In genomic region chr6:108027054-108027453, GRCh38 we compare ENCODE assay signal across 19 cellular contexts.
"Had no signal": no experiment of that assay in that cellular context is flagged by ENCODE, and none has a peak within 500 bp of the region (broad histone marks: within the 10 kb centered on the region; RNA-seq: fewer than 3 reads in every experiment).

No MANE protein-coding gene starts in this region.

- H3K4me1 ChIP-seq: gastrocnemius medialis, left lung, sigmoid colon, spleen, upper lobe of right lung had no signal

- H3K27ac ChIP-seq: dorsolateral prefrontal cortex, gastrocnemius medialis, left lung, sigmoid colon, spleen, thoracic aorta, upper lobe of right lung, VCaP had no signal

- DNase-seq: activated CD4-positive, alpha-beta T cell treated with anti-CD3 and anti-CD28 coated beads, Interleukin-2, amount 50 U/mL, for 1 hour; activated CD4-positive, CD25-positive, alpha-beta regulatory T cell treated with anti-CD3 and anti-CD28 coated beads, Interleukin-2, amount 50 U/mL, for 72 hours; activated gamma-delta T cell; activated naive CD8-positive, alpha-beta T cell treated with anti-CD3 and anti-CD28 coated beads for 36 hours; amniotic stem cell; gastrocnemius medialis; left lung; sigmoid colon; spleen; stimulated activated CD4-positive, alpha-beta T cell treated with anti-CD3 and anti-CD28 coated beads, Interleukin-4, amount 100 ng/mL, for 4 hours; upper lobe of right lung had no signal

- ATAC-seq: gastrocnemius medialis; left lung; stimulated activated memory B cell treated with anti-CD40 and anti-IgM and Interleukin-4, amounts not matched to agents 10 μg/mL and 1 μg/mL and 100 μg/mL, for 72 hours; upper lobe of right lung had no signal

- H3K36me3 ChIP-seq: gastrocnemius medialis, thoracic aorta, upper lobe of right lung had no signal

- H3K27me3 ChIP-seq: dorsolateral prefrontal cortex, gastrocnemius medialis, left lung, sigmoid colon, spleen, upper lobe of right lung had no signal

- H3K9me3 ChIP-seq: gastrocnemius medialis, left lung, sigmoid colon, spleen, thoracic aorta, upper lobe of right lung had no signal

- H3K9me3 Mint-ChIP-seq: activated naive CD8-positive, alpha-beta T cell treated with anti-CD3 and anti-CD28 coated beads for 36 hours; mesothelial cell of epicardium; nephron; stimulated activated memory B cell treated with anti-CD40 and anti-IgM and Interleukin-4, amounts not matched to agents 10 μg/mL and 1 μg/mL and 100 μg/mL, for 72 hours had no signal

- H3K36me3 Mint-ChIP-seq: activated naive CD8-positive, alpha-beta T cell treated with anti-CD3 and anti-CD28 coated beads for 36 hours had no signal

- H3K4me1 Mint-ChIP-seq: activated naive CD8-positive, alpha-beta T cell treated with anti-CD3 and anti-CD28 coated beads for 36 hours; stimulated activated memory B cell treated with anti-CD40 and anti-IgM and Interleukin-4, amounts not matched to agents 10 μg/mL and 1 μg/mL and 100 μg/mL, for 72 hours had no signal

- FAIRE-seq: colon, kidney had no signal

- H3K27me3 Mint-ChIP-seq: activated naive CD8-positive, alpha-beta T cell treated with anti-CD3 and anti-CD28 coated beads for 36 hours; stimulated activated memory B cell treated with anti-CD40 and anti-IgM and Interleukin-4, amounts not matched to agents 10 μg/mL and 1 μg/mL and 100 μg/mL, for 72 hours had no signal

- H3K4me3 ChIP-seq: dorsolateral prefrontal cortex, gastrocnemius medialis, left lung, sigmoid colon, spleen, thoracic aorta, upper lobe of right lung had no signal

- H3K4me3 Mint-ChIP-seq: activated naive CD8-positive, alpha-beta T cell treated with anti-CD3 and anti-CD28 coated beads for 36 hours; mesothelial cell of epicardium; nephron; stimulated activated memory B cell treated with anti-CD40 and anti-IgM and Interleukin-4, amounts not matched to agents 10 μg/mL and 1 μg/mL and 100 μg/mL, for 72 hours had no signal

- H3K27ac Mint-ChIP-seq: activated naive CD8-positive, alpha-beta T cell treated with anti-CD3 and anti-CD28 coated beads for 36 hours; mesothelial cell of epicardium; nephron; stimulated activated memory B cell treated with anti-CD40 and anti-IgM and Interleukin-4, amounts not matched to agents 10 μg/mL and 1 μg/mL and 100 μg/mL, for 72 hours had no signal
